In the genomic region with DNA sequence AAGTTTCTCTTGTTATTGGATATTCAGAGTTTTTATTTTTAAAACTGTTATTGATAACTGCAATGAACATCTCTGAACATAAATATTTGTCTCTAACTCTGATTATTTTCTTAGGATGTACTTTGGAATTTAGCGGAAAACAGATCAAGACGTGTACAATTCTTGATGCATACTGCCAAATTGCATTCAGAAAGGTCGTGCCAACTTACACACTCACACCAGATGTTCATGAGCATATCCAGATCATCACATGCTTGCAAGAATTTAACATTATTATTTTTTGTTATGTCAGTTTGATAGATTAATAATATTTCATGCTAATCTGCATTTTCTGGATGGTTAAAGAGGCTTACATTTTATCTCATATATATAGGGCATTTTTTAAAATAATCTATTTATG, we compare ENCODE assay signal across 19 cellular contexts.
"Had no signal": no experiment of that assay in that cellular context is flagged by ENCODE, and none has a peak within 500 bp of the region (broad histone marks: within the 10 kb centered on the region; RNA-seq: fewer than 3 reads in every experiment).

No MANE protein-coding gene starts in this region.

- H3K27ac ChIP-seq: SJSA1, SK-N-MC had no signal

- H3K4me1 ChIP-seq: SJSA1 had no signal

- H3K36me3 ChIP-seq: MG63, SJSA1 had no signal

- H3K9me3 ChIP-seq: MG63, SJSA1 had no signal

- DNase-seq: KBM-7, MG63, NCI-H1092, NCI-H1105 treated with DMSO at 0.1 percent for 48 hours, NCI-H1417 treated with DMSO at 0.1 percent for 48 hours, NCI-H146, NCI-H1930, NCI-H2081, NCI-H2107, NCI-H2227 treated with DMSO at 0.1 percent for 48 hours, NCI-H510A, NCI-H524 treated with DMSO at 0.1 percent for 48 hours, NCI-H69, NCI-H774, Right ventricle myocardium superior, RPMI8226, SIG-M5 had no signal

- H3K27me3 ChIP-seq: MG63, SJSA1 had no signal

- H3K4me3 ChIP-seq: MG63, SJSA1, SK-N-MC had no signal
